8 cellular contexts compared by ENCODE assay signal in the genomic region with DNA sequence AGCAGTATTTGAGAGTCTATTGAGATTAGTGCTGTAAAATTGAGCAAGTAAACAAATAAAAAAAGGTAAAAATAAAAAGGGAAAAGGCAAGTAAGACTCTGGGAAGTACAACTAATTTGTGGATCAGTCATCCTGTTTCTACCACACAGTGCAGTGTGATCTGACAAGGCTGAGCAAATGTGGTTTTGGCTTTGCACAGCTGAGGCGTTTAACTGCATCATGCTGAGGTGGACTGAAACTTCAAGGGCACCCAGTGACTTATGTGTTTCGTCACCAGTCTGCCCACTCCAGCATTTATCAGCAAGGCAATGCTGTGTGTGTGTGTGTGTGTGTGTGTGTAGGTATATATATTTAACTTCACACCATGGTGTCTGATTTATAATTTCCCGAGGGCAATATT.
DNase-seq lines count a peak whose midpoint lies in the region; ATAC-seq lines count a peak whose summit lies in the region.

No MANE protein-coding gene starts in this region.

- peaks cover 20% of the 10 kb centered on the region for H3K36me3 Mint-ChIP-seq in activated T-helper 1 cell treated with anti-CD3 and anti-CD28 coated beads, Interleukin-12 subunit alpha, Interleukin-12 subunit beta, Interleukin-2, Interleukin-4 antibody, amounts not matched to agents 30 ng/mL and 10 ng/mL and 1 ng/mL, durations not matched to agents 14 hours and 24 hours and 36 hours (ENCODE audit: low read depth)

- H3K4me3 ChIP-seq in Jurkat, Clone E6-1 (ENCODE audit: low read length), result no peak overlapping the region

- ATAC-seq in GM21515 (IDR thresholded peaks at IDR 0.05; ENCODE audit: unreplicated experiment), result peak; percentile 74

- intact Hi-C loops in activated T-helper 1 cell treated with anti-CD3 and anti-CD28 coated beads, Interleukin-12 subunit alpha, Interleukin-12 subunit beta, Interleukin-2, Interleukin-4 antibody, amounts not matched to agents 30 ng/mL and 10 ng/mL and 1 ng/mL, durations not matched to agents 14 hours and 24 hours and 36 hours (cut with micrococcal nuclease), result loop anchor here (1.0 to 5.0 kb wide), 8 partner anchors 54 to 1376 kb away; a partner anchor contains a TSS

- H3K9me3 Mint-ChIP-seq in activated T-helper 1 cell treated with anti-CD3 and anti-CD28 coated beads, Interleukin-12 subunit alpha, Interleukin-12 subunit beta, Interleukin-2, Interleukin-4 antibody, amounts not matched to agents 30 ng/mL and 10 ng/mL and 1 ng/mL, durations not matched to agents 14 hours and 24 hours and 36 hours, result peaks cover 27% of the 10 kb centered on the region

- peaks cover 55% of the 10 kb centered on the region for H3K4me1 Mint-ChIP-seq in activated T-helper 1 cell treated with anti-CD3 and anti-CD28 coated beads, Interleukin-12 subunit alpha, Interleukin-12 subunit beta, Interleukin-2, Interleukin-4 antibody, amounts not matched to agents 30 ng/mL and 10 ng/mL and 1 ng/mL, durations not matched to agents 14 hours and 24 hours and 36 hours (ENCODE audit: low read depth)

- no peaks in the 10 kb centered on the region for H3K27me3 Mint-ChIP-seq in activated T-helper 1 cell treated with anti-CD3 and anti-CD28 coated beads, Interleukin-12 subunit alpha, Interleukin-12 subunit beta, Interleukin-2, Interleukin-4 antibody, amounts not matched to agents 30 ng/mL and 10 ng/mL and 1 ng/mL, durations not matched to agents 14 hours and 24 hours and 36 hours (ENCODE audit: insufficient read depth)

- peak overlapping the region; percentile 57 for H3K4me3 Mint-ChIP-seq in activated T-helper 1 cell treated with anti-CD3 and anti-CD28 coated beads, Interleukin-12 subunit alpha, Interleukin-12 subunit beta, Interleukin-2, Interleukin-4 antibody, amounts not matched to agents 30 ng/mL and 10 ng/mL and 1 ng/mL, durations not matched to agents 14 hours and 24 hours and 36 hours

- peak overlapping the region; percentile 98 for H3K27ac Mint-ChIP-seq in activated T-helper 1 cell treated with anti-CD3 and anti-CD28 coated beads, Interleukin-12 subunit alpha, Interleukin-12 subunit beta, Interleukin-2, Interleukin-4 antibody, amounts not matched to agents 30 ng/mL and 10 ng/mL and 1 ng/mL, durations not matched to agents 14 hours and 24 hours and 36 hours

- peak; percentile 35 for DNase-seq in Jurkat, Clone E6-1 (ENCODE audit: low read depth, low spot score)
- DNase-seq in activated T-helper 1 cell treated with anti-CD3 and anti-CD28 coated beads, Interleukin-12 subunit alpha, Interleukin-12 subunit beta, Interleukin-2, Interleukin-4 antibody, amounts not matched to agents 30 ng/mL and 10 ng/mL and 1 ng/mL, durations not matched to agents 14 hours and 24 hours and 36 hours (ENCODE audit: low spot score), result peak; percentile 71
- peak; percentile 16 for DNase-seq in stimulated activated CD8-positive, alpha-beta memory T cell treated with anti-CD3 and anti-CD28 coated beads, Interleukin-12 subunit alpha, Interleukin-12 subunit beta, amount 100 ng/mL, for 1 hour (ENCODE audit: low read depth)
- DNase-seq in GOT3 (lab: John Stamatoyannopoulos, UW) (no peak), hypothalamus (lab: John Stamatoyannopoulos, UW) (no peak), ecto neural progenitor cell (ENCODE audit: low spot score) (no peak), NCI-H2227 (lab: John Stamatoyannopoulos, UW; ENCODE audit: unreplicated experiment) (no peak)

Comparison
In these comparisons a context has a peak if more than half of its experiments do, and no peak if none do; other contexts are left out.
1. DNase-seq: peak in Jurkat, Clone E6-1 (single experiment), activated T-helper 1 cell treated with anti-CD3 and anti-CD28 coated beads, Interleukin-12 subunit alpha, Interleukin-12 subunit beta, Interleukin-2, Interleukin-4 antibody, amounts not matched to agents 30 ng/mL and 10 ng/mL and 1 ng/mL, durations not matched to agents 14 hours and 24 hours and 36 hours (single experiment) and stimulated activated CD8-positive, alpha-beta memory T cell treated with anti-CD3 and anti-CD28 coated beads, Interleukin-12 subunit alpha, Interleukin-12 subunit beta, amount 100 ng/mL, for 1 hour (single experiment); none in GOT3 (single experiment), hypothalamus (0 of 51), ecto neural progenitor cell (single experiment) and NCI-H2227 (single experiment).